Comparison of ENCODE assay signal across 14 cellular contexts in genomic region chr5:174151579-174152181, GRCh38.
"Had no signal": no experiment of that assay in that cellular context is flagged by ENCODE, and none has a peak within 500 bp of the region (broad histone marks: within the 10 kb centered on the region; RNA-seq: fewer than 3 reads in every experiment).

No MANE protein-coding gene starts in this region.

- H3K9me3 ChIP-seq: gastrocnemius medialis, thyroid gland, upper lobe of right lung, vagina had no signal

- ATAC-seq: esophagus mucosa; gastrocnemius medialis; left lung; mucosa of descending colon; naive thymus-derived CD8-positive, alpha-beta T cell; upper lobe of right lung had no signal

- H3K27ac ChIP-seq: gastrocnemius medialis, left lung, suprapubic skin, thyroid gland, upper lobe of right lung, vagina had no signal

- H3K27me3 ChIP-seq: gastrocnemius medialis, left lung, thyroid gland, upper lobe of right lung, vagina had no signal

- H3K4me3 ChIP-seq: gastrocnemius medialis, left lung, mucosa of descending colon, smooth muscle cell, suprapubic skin, thyroid gland, upper lobe of right lung, vagina had no signal

- H3K4me1 ChIP-seq: left lung, suprapubic skin, thyroid gland, upper lobe of right lung, vagina had no signal

- H3K4me2 ChIP-seq: smooth muscle cell had no signal

- H3K36me3 ChIP-seq: gastrocnemius medialis, left lung, suprapubic skin, thyroid gland, upper lobe of right lung, vagina had no signal

- DNase-seq: effector memory CD4-positive, alpha-beta T cell; gastrocnemius medialis; left lung; mucosa of descending colon; naive thymus-derived CD8-positive, alpha-beta T cell; posterior cingulate gyrus; stimulated activated CD4-positive, alpha-beta T cell treated with anti-CD3 and anti-CD28 coated beads, Interleukin-2, amount 100 ng/mL, for 48 hours; stimulated activated naive CD4-positive, alpha-beta T cell treated with Interleukin-2 at 50 U/mL for 16 hours; thyroid gland; upper lobe of right lung had no signal
